ENCODE assay signal across 21 cellular contexts in genomic region chr7:861222-861621, GRCh38. TPM values are rescaled to one million over a fixed set of nuclear protein-coding genes. Genes with fewer than 3 reads are reported as not detected.
DNase-seq lines count a peak whose midpoint lies in the region; ATAC-seq and TF ChIP-seq lines count a peak whose summit lies in the region.
"Had no signal": no experiment of that assay in that cellular context is flagged by ENCODE, and none has a peak within 500 bp of the region (broad histone marks: within the 10 kb centered on the region; RNA-seq: fewer than 3 reads in every experiment).

No MANE protein-coding gene starts in this region.

- no peaks in the 10 kb centered on the region for H3K4me1 Mint-ChIP-seq in neural crest cell
- no peaks in the 10 kb centered on the region for H3K4me1 Mint-ChIP-seq in activated T-cell treated with anti-CD3 and anti-CD28 coated beads, Interleukin-2, amount 50 U/mL, for 4 hours (ENCODE audit: low read depth)
- H3K4me1 Mint-ChIP-seq: GM23338 had no signal

- DNase-seq in Right ventricle myocardium inferior (ENCODE audit: missing footprints) (peak; percentile 11), heart left ventricle (no peak), left lobe of liver (ENCODE audit: low spot score) (no peak), neural crest cell (ENCODE audit: low read depth, low spot score) (no peak), upper lobe of right lung (no peak), prostate gland (ENCODE audit: low spot score) (no peak)
- DNase-seq in activated CD4-positive, alpha-beta T cell treated with anti-CD3 and anti-CD28 coated beads for 48 hours, result no peak
- DNase-seq in activated T-cell treated with anti-CD3 and anti-CD28 coated beads, Interleukin-2, amount 50 U/mL, for 4 hours, result no peak
- DNase-seq: CD4-positive, alpha-beta T cell; GF-D8; HCEC 1CT; NCI-H1105 treated with DMSO at 0.1 percent for 48 hours; NCI-H1694 treated with DMSO at 0.1 percent for 48 hours; NCI-H510A; NCI-H748 treated with DMSO at 0.1 percent for 48 hours; NK-92 treated with Interleukin-12 subunit alpha and Interleukin-12 subunit beta, amount 100 ng/mL, for 24 hours; OCI-M1; RPMI8226 had no signal

- no peaks in the 10 kb centered on the region for H3K27me3 Mint-ChIP-seq in neural crest cell (ENCODE audit: low read depth)
- H3K27me3 Mint-ChIP-seq in activated T-cell treated with anti-CD3 and anti-CD28 coated beads, Interleukin-2, amount 50 U/mL, for 4 hours (ENCODE audit: low read depth), result no peaks in the 10 kb centered on the region
- H3K27me3 Mint-ChIP-seq: CD4-positive, alpha-beta T cell had no signal

- 81 to 89% (median 82%) methylated on average over 9 of the region's 9 CpGs for WGBS in heart left ventricle, 4 donors
- WGBS in prostate gland, result 91% methylated on average over 9 of the region's 9 CpGs

- H3K27ac ChIP-seq in heart left ventricle, result no peak overlapping the region
- no peak overlapping the region for H3K27ac ChIP-seq in upper lobe of right lung
- no peak overlapping the region for H3K27ac ChIP-seq in prostate gland
- H3K27ac ChIP-seq: HL-60 had no signal

- H3K27me3 ChIP-seq in heart left ventricle (no peaks in the 10 kb centered on the region), upper lobe of right lung (no peaks in the 10 kb centered on the region), prostate gland (replicated peaks; ENCODE audit: insufficient read depth) (no peaks in the 10 kb centered on the region)

- H3K9me3 ChIP-seq in heart left ventricle (no peaks in the 10 kb centered on the region), upper lobe of right lung (no peaks in the 10 kb centered on the region), prostate gland (no peaks in the 10 kb centered on the region)

- H3K27ac Mint-ChIP-seq in neural crest cell (ENCODE audit: unreplicated experiment), result peak overlapping the region; percentile 27
- H3K27ac Mint-ChIP-seq: CD4-positive, alpha-beta T cell had no signal

- ATAC-seq in Right ventricle myocardium inferior, result no peak
- ATAC-seq in heart left ventricle, result no peak
- peak; percentile 27 for ATAC-seq in left lobe of liver
- no peak for ATAC-seq in upper lobe of right lung
- no peak for ATAC-seq in activated T-cell treated with anti-CD3 and anti-CD28 coated beads, Interleukin-2, amount 50 U/mL, for 4 hours
- ATAC-seq: GM12878, GM23338 had no signal

- H3K36me3 ChIP-seq in heart left ventricle (peaks cover 8 to 100% (median 96%) of the 10 kb centered on the region in 9 donors), upper lobe of right lung (peaks cover 93% of the 10 kb centered on the region), prostate gland (peaks cover 18 to 24% of the 10 kb centered on the region in 2 donors)

- peaks cover 21% of the 10 kb centered on the region for H3K36me3 Mint-ChIP-seq in neural crest cell (ENCODE audit: low read depth)
- H3K36me3 Mint-ChIP-seq in activated T-cell treated with anti-CD3 and anti-CD28 coated beads, Interleukin-2, amount 50 U/mL, for 4 hours (ENCODE audit: insufficient read depth), result peaks cover 45% of the 10 kb centered on the region

- H3K4me3 Mint-ChIP-seq in neural crest cell, result no peak overlapping the region
- no peak overlapping the region for H3K4me3 Mint-ChIP-seq in activated T-cell treated with anti-CD3 and anti-CD28 coated beads, Interleukin-2, amount 50 U/mL, for 4 hours
- H3K4me3 Mint-ChIP-seq: CD4-positive, alpha-beta T cell; GM23338 had no signal

- intact Hi-C loops in Right ventricle myocardium inferior (cut with DNase I) (no loop called here), heart left ventricle (cut with DNase I) (loop anchor here in 2 of 10 donors (10.0 kb wide), 1 partner anchor 536 kb away; no protein-coding TSS in a partner anchor), upper lobe of right lung (cut with DNase I) (no loop called here), prostate gland (cut with DNase I) (no loop called here)

- TF ChIP-seq POLR2A in heart left ventricle (IDR thresholded peaks at IDR 0.05), result no peak
- no peak for TF ChIP-seq POLR2A in prostate gland (IDR thresholded peaks at IDR 0.05)

- H3K9me3 Mint-ChIP-seq in neural crest cell, result no peaks in the 10 kb centered on the region
- no peaks in the 10 kb centered on the region for H3K9me3 Mint-ChIP-seq in activated T-cell treated with anti-CD3 and anti-CD28 coated beads, Interleukin-2, amount 50 U/mL, for 4 hours
- H3K9me3 Mint-ChIP-seq: CD4-positive, alpha-beta T cell; GM23338 had no signal

- no peaks in the 10 kb centered on the region for H3K4me1 ChIP-seq in heart left ventricle
- no peaks in the 10 kb centered on the region for H3K4me1 ChIP-seq in upper lobe of right lung
- H3K4me1 ChIP-seq in prostate gland (replicated peaks), result no peaks in the 10 kb centered on the region

- TF ChIP-seq CTCF in heart left ventricle (IDR thresholded peaks at IDR 0.05) (no peak), neural crest cell (conservative IDR thresholded peaks at IDR 0.05) (no peak), upper lobe of right lung (IDR thresholded peaks at IDR 0.05) (no peak), prostate gland (IDR thresholded peaks at IDR 0.05) (no peak)

- H3K4me3 ChIP-seq in heart left ventricle (no peak overlapping the region), upper lobe of right lung (no peak overlapping the region), prostate gland (no peak overlapping the region)
- H3K4me3 ChIP-seq: GM12878, GM23338 had no signal

RNA-seq across cellular contexts. Expression of gene GET4, which starts 15.1 kb away (rescaled TPM):
- total RNA-seq in Right ventricle myocardium inferior, result 19.1 TPM
- 10 to 100 TPM; 14.6 to 27.3 (median 18.6) TPM for total RNA-seq in heart left ventricle
- polyA plus RNA-seq in heart left ventricle, result 10 to 100 TPM; 19.7 to 34.1 TPM
- total RNA-seq in left lobe of liver, result 38.2 TPM
- total RNA-seq in neural crest cell, result 50.4 and 55.2 TPM in 2 replicates
- 35.1 TPM for total RNA-seq in upper lobe of right lung
- total RNA-seq in prostate gland, result 10 to 100 TPM; 50.0 to 91.9 TPM
- total RNA-seq in activated T-cell treated with anti-CD3 and anti-CD28 coated beads, Interleukin-2, amount 50 U/mL, for 4 hours, result 10 to 100 TPM; 47.9 to 55.3 (median 52.1) TPM

RNA-seq across cellular contexts. Expression of gene SUN1, which starts 28.9 kb away (rescaled TPM):
- total RNA-seq in Right ventricle myocardium inferior (176 TPM), heart left ventricle (100 to 1,000 TPM; 117 to 203 (median 157) TPM), left lobe of liver (41.5 TPM), neural crest cell (99.9 and 101 TPM in 2 replicates), upper lobe of right lung (127 TPM), prostate gland (100 to 1,000 TPM; 106 to 177 TPM)
- 100 to 1,000 TPM; 111 to 148 TPM for polyA plus RNA-seq in heart left ventricle
- 10 to 100 TPM; 61.5 to 69.1 (median 63.0) TPM for total RNA-seq in activated T-cell treated with anti-CD3 and anti-CD28 coated beads, Interleukin-2, amount 50 U/mL, for 4 hours
